Comparison of ENCODE assay signal across 17 cellular contexts in genomic region chr1:193321242-193321842, GRCh38.
DNase-seq lines count a peak whose midpoint lies in the region; ATAC-seq and TF ChIP-seq lines count a peak whose summit lies in the region.
"Had no signal": no experiment of that assay in that cellular context is flagged by ENCODE, and none has a peak within 500 bp of the region (broad histone marks: within the 10 kb centered on the region; RNA-seq: fewer than 3 reads in every experiment).

No MANE protein-coding gene starts in this region.

- H3K9me2 ChIP-seq in HCT116 (ENCODE audit: insufficient read depth) = no peaks in the 10 kb centered on the region; the same call in 1 of the 2 replicates

- no peaks in the 10 kb centered on the region for H4K20me1 ChIP-seq in HCT116 (ENCODE audit: insufficient read depth)

- H3K9me3 Mint-ChIP-seq in activated naive CD8-positive, alpha-beta T cell treated with anti-CD3 and anti-CD28 coated beads, Interleukin-2, amount 50 U/mL, for 24 hours = peaks cover 35% of the 10 kb centered on the region
- peaks cover 20% of the 10 kb centered on the region for H3K9me3 Mint-ChIP-seq in activated naive CD8-positive, alpha-beta T cell treated with anti-CD3 and anti-CD28 coated beads for 36 hours
- H3K9me3 Mint-ChIP-seq in activated T-cell treated with anti-CD3 and anti-CD28 coated beads, Interleukin-2, amount 50 U/mL, for 72 hours = peaks cover 3 to 8% of the 10 kb centered on the region in 2 donors

- H3K27me3 ChIP-seq in ACC112 (ENCODE audit: insufficient read depth, low read length) (no peaks in the 10 kb centered on the region), HCT116 (ENCODE audit: insufficient read depth, low read length) (no peaks in the 10 kb centered on the region)

- H3K9me3 ChIP-seq in HCT116 (ENCODE audit: control insufficient read depth in 1 of 2, insufficient read depth in 1 of 2, low read depth in 1 of 2, low read length in 2 of 2) = no peaks in the 10 kb centered on the region

- no peaks in the 10 kb centered on the region for H3K27me3 Mint-ChIP-seq in activated naive CD8-positive, alpha-beta T cell treated with anti-CD3 and anti-CD28 coated beads, Interleukin-2, amount 50 U/mL, for 24 hours
- H3K27me3 Mint-ChIP-seq in activated naive CD8-positive, alpha-beta T cell treated with anti-CD3 and anti-CD28 coated beads for 36 hours = no peaks in the 10 kb centered on the region
- no peaks in the 10 kb centered on the region for H3K27me3 Mint-ChIP-seq in activated T-cell treated with anti-CD3 and anti-CD28 coated beads, Interleukin-2, amount 50 U/mL, for 72 hours (ENCODE audit: low read depth)
- H3K27me3 Mint-ChIP-seq: activated naive CD4-positive, alpha-beta T cell treated with anti-CD3 and anti-CD28 coated beads, Interleukin-2, amount 50 U/mL, for 24 hours had no signal

- no peak overlapping the region for H3K27ac Mint-ChIP-seq in activated naive CD8-positive, alpha-beta T cell treated with anti-CD3 and anti-CD28 coated beads, Interleukin-2, amount 50 U/mL, for 24 hours
- H3K27ac Mint-ChIP-seq in activated naive CD8-positive, alpha-beta T cell treated with anti-CD3 and anti-CD28 coated beads for 36 hours = no peak overlapping the region
- H3K27ac Mint-ChIP-seq in activated T-cell treated with anti-CD3 and anti-CD28 coated beads, Interleukin-2, amount 50 U/mL, for 72 hours = no peak overlapping the region
- H3K27ac Mint-ChIP-seq: activated naive CD4-positive, alpha-beta T cell treated with anti-CD3 and anti-CD28 coated beads, Interleukin-2, amount 50 U/mL, for 24 hours; CD8-positive, alpha-beta T cell had no signal

- H3K79me2 ChIP-seq in ACC112 (ENCODE audit: control insufficient read depth, insufficient read depth, low read length, unreplicated experiment) (no peaks in the 10 kb centered on the region), HCT116 (ENCODE audit: insufficient read depth, low read length) (no peaks in the 10 kb centered on the region)

- CTCF ChIA-PET in HCT116 (lab: Charles Lee) = no interaction called here

- 0 out of 2 replicates have a peak, but pooled peaks cover 5% of the 10 kb centered on the region for H3K36me3 ChIP-seq in ACC112 (ENCODE audit: insufficient read depth, low read length)
- peaks cover 0 to 7% of the 10 kb centered on the region in 2 experiments; a peak in 1 of 4 replicates for H3K36me3 ChIP-seq in HCT116 (ENCODE audit: control insufficient read depth in 1 of 2, insufficient read depth in 2 of 2, low read length in 2 of 2)

- ATAC-seq in HCT116 = 0 out of 2 replicates have a peak, but pooled peaks have one; percentile 11
- no peak for ATAC-seq in activated naive CD8-positive, alpha-beta T cell treated with anti-CD3 and anti-CD28 coated beads, Interleukin-2, amount 50 U/mL, for 24 hours
- ATAC-seq in activated T-cell treated with anti-CD3 and anti-CD28 coated beads, Interleukin-2, amount 50 U/mL, for 72 hours (replicated peaks in 1 of 2) = no peak
- ATAC-seq: CD8-positive, alpha-beta T cell; right cardiac atrium; stimulated activated naive CD8-positive, alpha-beta T cell treated with anti-CD3 and anti-CD28 coated beads, Interleukin-15, Interleukin-2, amounts not matched to agents 100 U/mL and 50 U/mL, for 24 hours had no signal

- no peak for TF ChIP-seq RAD21 in HCT116 (IDR thresholded peaks at IDR 0.05; ENCODE audit: low read depth)

- no peak overlapping the region for H3K4me2 ChIP-seq in HCT116 (ENCODE audit: low read length)

- no TSS peak for BruUV-seq in HCT116 (replicated peaks; lab: Mats Ljungman, UMichigan)

- no peak overlapping the region for H3K4me3 Mint-ChIP-seq in activated naive CD8-positive, alpha-beta T cell treated with anti-CD3 and anti-CD28 coated beads, Interleukin-2, amount 50 U/mL, for 24 hours
- H3K4me3 Mint-ChIP-seq in activated naive CD8-positive, alpha-beta T cell treated with anti-CD3 and anti-CD28 coated beads for 36 hours = no peak overlapping the region
- no peak overlapping the region for H3K4me3 Mint-ChIP-seq in activated T-cell treated with anti-CD3 and anti-CD28 coated beads, Interleukin-2, amount 50 U/mL, for 72 hours
- H3K4me3 Mint-ChIP-seq: activated naive CD4-positive, alpha-beta T cell treated with anti-CD3 and anti-CD28 coated beads, Interleukin-2, amount 50 U/mL, for 24 hours; CD8-positive, alpha-beta T cell had no signal

- no peak overlapping the region for H3K4me3 ChIP-seq in ACC112 (ENCODE audit: low read depth, low read length)
- no peak overlapping the region for H3K4me3 ChIP-seq in HCT116 (replicated peaks in 1 of 2; ENCODE audit: low read depth in 1 of 2, low read length in 2 of 2)

- H3K4me1 Mint-ChIP-seq in activated naive CD8-positive, alpha-beta T cell treated with anti-CD3 and anti-CD28 coated beads, Interleukin-2, amount 50 U/mL, for 24 hours = no peaks in the 10 kb centered on the region
- no peaks in the 10 kb centered on the region for H3K4me1 Mint-ChIP-seq in activated naive CD8-positive, alpha-beta T cell treated with anti-CD3 and anti-CD28 coated beads for 36 hours
- H3K4me1 Mint-ChIP-seq in activated T-cell treated with anti-CD3 and anti-CD28 coated beads, Interleukin-2, amount 50 U/mL, for 72 hours (ENCODE audit: low read depth) = no peaks in the 10 kb centered on the region
- H3K4me1 Mint-ChIP-seq: activated naive CD4-positive, alpha-beta T cell treated with anti-CD3 and anti-CD28 coated beads, Interleukin-2, amount 50 U/mL, for 24 hours had no signal

- TF ChIP-seq POLR2A in HCT116 (IDR thresholded peaks at IDR 0.05; ENCODE audit: borderline replicate concordance, extremely low read depth, insufficient read depth, insufficient read length) = no peak

- peak overlapping the region; percentile 80; the same call in 1 of the 2 replicates for H3K27ac ChIP-seq in ACC112 (ENCODE audit: low read depth, low read length)
- H3K27ac ChIP-seq in HCT116 (ENCODE audit: low read depth, low read length) = no peak overlapping the region

- DNase-seq in HCT116 (ENCODE audit: low read depth, low spot score) (no peak), T1000 (lab: John Stamatoyannopoulos, UW) (peak; percentile 4), glomerular visceral epithelial cell (ENCODE audit: extremely low spot score) (peak; percentile 58), SKM-1 treated with dmso at 0.1 percent for 144 hours (lab: John Stamatoyannopoulos, UW; ENCODE audit: unreplicated experiment) (no peak)
- DNase-seq in activated naive CD8-positive, alpha-beta T cell treated with anti-CD3 and anti-CD28 coated beads, Interleukin-2, amount 50 U/mL, for 24 hours = no peak
- DNase-seq in activated naive CD8-positive, alpha-beta T cell treated with anti-CD3 and anti-CD28 coated beads for 36 hours = no peak
- DNase-seq in activated T-cell treated with anti-CD3 and anti-CD28 coated beads, Interleukin-2, amount 50 U/mL, for 72 hours = no peak
- DNase-seq: activated T-cell treated with anti-CD3 and anti-CD28 coated beads for 4 hours; CD8-positive, alpha-beta T cell; DND-41; hypothalamus; MM.1S; NCI-H1930; stimulated activated naive CD8-positive, alpha-beta T cell treated with anti-CD3 and anti-CD28 coated beads, Interleukin-15, Interleukin-2, amounts not matched to agents 100 U/mL and 50 U/mL, for 24 hours had no signal

- POLR2A ChIA-PET in HCT116 (lab: Charles Lee) = no interaction called here

- RAD21 ChIA-PET in HCT116 (lab: Charles Lee; ENCODE audit: low non-redundant PET in 1 of 2, low total read pairs in 2 of 2, uncharacterized antibody in 2 of 2, unreplicated experiment in 2 of 2) = no interaction called here

- H3K4me1 ChIP-seq in ACC112 (ENCODE audit: control insufficient read depth, insufficient read depth, low read length, unreplicated experiment) (peaks cover 23% of the 10 kb centered on the region), HCT116 (ENCODE audit: control insufficient read depth in 1 of 2, insufficient read depth in 2 of 2, low read length in 2 of 2) (peaks cover 3 to 21% of the 10 kb centered on the region in 2 experiments)

- no peak for TF ChIP-seq CTCF in HCT116 (IDR thresholded peaks at IDR 0.05 in 2 of 3, conservative IDR thresholded peaks at IDR 0.05 in 1 of 3; ENCODE audit: borderline replicate concordance in 1 of 3, insufficient read depth in 1 of 3, low read depth in 2 of 3, low read length in 2 of 3)

- H2AFZ ChIP-seq in ACC112 (ENCODE audit: low read length, unreplicated experiment) (peak overlapping the region; percentile 18), HCT116 (ENCODE audit: low read depth, low read length, poor library complexity, severe bottlenecking) (no peak overlapping the region)

- intact Hi-C loops in HCT116 (cut with micrococcal nuclease) = no loop called here

- H3K9ac ChIP-seq in HCT116 (ENCODE audit: low read length) = no peak overlapping the region

- no peaks in the 10 kb centered on the region for H3K36me3 Mint-ChIP-seq in activated naive CD8-positive, alpha-beta T cell treated with anti-CD3 and anti-CD28 coated beads, Interleukin-2, amount 50 U/mL, for 24 hours (ENCODE audit: low read depth)
- peaks cover 5% of the 10 kb centered on the region for H3K36me3 Mint-ChIP-seq in activated naive CD8-positive, alpha-beta T cell treated with anti-CD3 and anti-CD28 coated beads for 36 hours
- H3K36me3 Mint-ChIP-seq in activated T-cell treated with anti-CD3 and anti-CD28 coated beads, Interleukin-2, amount 50 U/mL, for 72 hours (ENCODE audit: insufficient read depth in 2 of 2) = peaks cover 3 to 4% of the 10 kb centered on the region in 2 donors
- H3K36me3 Mint-ChIP-seq: CD8-positive, alpha-beta T cell had no signal

TF ChIP-seq in HCT116, 20 proteins besides CTCF, POLR2A, EP300 and RAD21 (continues in another document):
- TF ChIP-seq ZNF274 (IDR thresholded peaks at IDR 0.05; ENCODE audit: low read depth, low read length) (no peak), EZH2phosphoT487 (IDR thresholded peaks at IDR 0.05; ENCODE audit: borderline replicate concordance) (no peak), ATF3 (IDR thresholded peaks at IDR 0.05) (no peak), ZFX (IDR thresholded peaks at IDR 0.05) (no peak), SRF (IDR thresholded peaks at IDR 0.05; ENCODE audit: low read depth) (no peak), POLR2AphosphoS5 (IDR thresholded peaks at IDR 0.05; ENCODE audit: low read depth, low read length) (no peak), ELF1 (IDR thresholded peaks at IDR 0.05; ENCODE audit: borderline replicate concordance, low read depth) (no peak), EGR1 (IDR thresholded peaks at IDR 0.05; ENCODE audit: low read depth) (no peak)

Comparison
In these comparisons a context has a peak if more than half of its experiments do, and no peak if none do; other contexts are left out.
1. DNase-seq: peak in T1000 (single experiment) and glomerular visceral epithelial cell (single experiment); none in HCT116 (single experiment), activated naive CD8-positive, alpha-beta T cell treated with anti-CD3 and anti-CD28 coated beads, Interleukin-2, amount 50 U/mL, for 24 hours (single experiment), activated naive CD8-positive, alpha-beta T cell treated with anti-CD3 and anti-CD28 coated beads for 36 hours (single experiment), SKM-1 treated with dmso at 0.1 percent for 144 hours (single experiment) and activated T-cell treated with anti-CD3 and anti-CD28 coated beads, Interleukin-2, amount 50 U/mL, for 72 hours (0 of 2).